ENCODE assay signal across 23 cellular contexts in the genomic region with DNA sequence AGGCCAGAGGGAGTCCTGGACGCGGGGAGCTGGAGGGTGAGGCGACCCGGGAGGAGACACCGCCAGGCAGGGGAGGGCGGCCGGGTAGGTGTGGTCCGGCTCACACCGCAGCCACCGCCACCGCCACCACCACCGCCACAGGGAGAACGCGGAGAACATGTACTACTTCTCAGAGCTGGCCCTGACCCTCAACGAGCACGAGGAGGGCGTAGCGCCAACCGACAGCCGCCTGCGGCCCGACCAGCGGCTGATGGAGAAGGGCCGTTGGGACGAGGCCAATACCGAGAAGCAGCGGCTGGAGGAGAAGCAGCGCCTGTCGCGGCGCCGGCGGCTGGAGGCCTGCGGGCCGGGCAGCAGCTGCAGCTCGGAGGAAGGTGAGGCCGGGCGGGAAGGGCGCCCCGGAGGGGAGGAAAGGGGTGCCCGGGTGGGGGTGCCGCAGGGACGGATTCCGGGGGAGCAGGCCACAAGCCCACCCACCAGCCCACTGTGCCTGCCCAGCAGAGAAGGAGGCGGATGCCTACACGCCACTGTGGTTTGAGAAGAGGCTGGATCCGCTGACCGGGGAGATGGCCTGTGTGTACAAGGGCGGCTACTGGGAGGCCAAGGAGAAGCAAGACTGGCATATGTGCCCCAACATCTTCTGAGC.
DNase-seq lines count a peak whose midpoint lies in the region; ATAC-seq and TF ChIP-seq lines count a peak whose summit lies in the region.
"Had no signal": no experiment of that assay in that cellular context is flagged by ENCODE, and none has a peak within 500 bp of the region (broad histone marks: within the 10 kb centered on the region; RNA-seq: fewer than 3 reads in every experiment).

No MANE protein-coding gene starts in this region.

- H2BK120ac ChIP-seq in neuronal stem cell (ENCODE audit: low read depth, low read length) = no peak overlapping the region

- POLR2A ChIA-PET in activated CD4-positive, alpha-beta memory T cell treated with anti-CD3 and anti-CD28 coated beads for 36 hours (lab: Charles Lee) = no interaction called here

- H3K27ac Mint-ChIP-seq in activated CD8-positive, alpha-beta memory T cell treated with anti-CD3 and anti-CD28 coated beads, Interleukin-2, amount 10 ng/mL, durations not matched to agents 7 days and 5 days = no peak overlapping the region
- no peak overlapping the region for H3K27ac Mint-ChIP-seq in endodermal cell
- H3K27ac Mint-ChIP-seq in activated CD4-positive, alpha-beta memory T cell treated with anti-CD3 and anti-CD28 coated beads for 36 hours = no peak overlapping the region
- H3K27ac Mint-ChIP-seq: CD14-positive monocyte; CD8-positive, alpha-beta memory T cell; H9 had no signal

- H3K4me1 Mint-ChIP-seq in activated CD8-positive, alpha-beta memory T cell treated with anti-CD3 and anti-CD28 coated beads, Interleukin-2, amount 10 ng/mL, durations not matched to agents 7 days and 5 days = peaks cover 3% of the 10 kb centered on the region
- no peaks in the 10 kb centered on the region for H3K4me1 Mint-ChIP-seq in endodermal cell
- H3K4me1 Mint-ChIP-seq in activated CD4-positive, alpha-beta memory T cell treated with anti-CD3 and anti-CD28 coated beads for 36 hours (ENCODE audit: low read depth) = no peaks in the 10 kb centered on the region
- H3K4me1 Mint-ChIP-seq: H9 had no signal

- H3K4me3 ChIP-seq in endodermal cell (ENCODE audit: low read length) (no peak overlapping the region), neuronal stem cell (ENCODE audit: low read length in 2 of 2) (no peak overlapping the region), upper lobe of right lung (no peak overlapping the region)
- H3K4me3 ChIP-seq: MG63 had no signal

- H3K9me3 Mint-ChIP-seq in activated CD8-positive, alpha-beta memory T cell treated with anti-CD3 and anti-CD28 coated beads, Interleukin-2, amount 10 ng/mL, durations not matched to agents 7 days and 5 days (ENCODE audit: low read depth) = no peaks in the 10 kb centered on the region
- peaks cover 2% of the 10 kb centered on the region for H3K9me3 Mint-ChIP-seq in endodermal cell
- H3K9me3 Mint-ChIP-seq in activated CD4-positive, alpha-beta memory T cell treated with anti-CD3 and anti-CD28 coated beads for 36 hours = no peaks in the 10 kb centered on the region
- H3K9me3 Mint-ChIP-seq: H9 had no signal

- no peak for ATAC-seq in activated CD8-positive, alpha-beta memory T cell treated with anti-CD3 and anti-CD28 coated beads, Interleukin-2, amount 10 ng/mL, durations not matched to agents 7 days and 5 days
- no peak for ATAC-seq in upper lobe of right lung
- no peak for ATAC-seq in HG03097 (IDR thresholded peaks at IDR 0.05; ENCODE audit: low FRiP score, unreplicated experiment)

- peak overlapping the region; percentile 75 for H2BK5ac ChIP-seq in neuronal stem cell (ENCODE audit: low read length)

- H3K4me1 ChIP-seq in endodermal cell (ENCODE audit: control insufficient read depth, insufficient read depth, low read length) (no peaks in the 10 kb centered on the region), neuronal stem cell (ENCODE audit: control insufficient read depth in 2 of 2, insufficient read depth in 1 of 2, low read depth in 1 of 2, low read length in 2 of 2) (no peaks in the 10 kb centered on the region), upper lobe of right lung (no peaks in the 10 kb centered on the region)
- H3K4me1 ChIP-seq: BE2C had no signal

- H3K36me3 ChIP-seq in endodermal cell (ENCODE audit: control insufficient read depth, insufficient read depth, low read length) (peaks cover 16% of the 10 kb centered on the region), neuronal stem cell (replicated peaks in 1 of 2; ENCODE audit: control insufficient read depth in 2 of 2, insufficient read depth in 2 of 2, low read length in 2 of 2) (peaks cover 9 to 10% of the 10 kb centered on the region in 2 donors), upper lobe of right lung (no peaks in the 10 kb centered on the region)
- H3K36me3 ChIP-seq: BE2C had no signal

- H3K23ac ChIP-seq in neuronal stem cell (ENCODE audit: low read depth, low read length, poor library complexity) = no peak overlapping the region

- no peak overlapping the region for H4K91ac ChIP-seq in neuronal stem cell (ENCODE audit: low read depth, low read length, poor library complexity)

- H3K14ac ChIP-seq in neuronal stem cell (ENCODE audit: low read length) = peak overlapping the region; percentile 38

- H3K4ac ChIP-seq in neuronal stem cell (ENCODE audit: low read length) = no peak overlapping the region

- H2BK12ac ChIP-seq in neuronal stem cell (ENCODE audit: low read length) = no peak overlapping the region

- H2AFZ ChIP-seq in neuronal stem cell (ENCODE audit: low read length) = no peak overlapping the region

- DNase-seq in activated CD8-positive, alpha-beta memory T cell treated with anti-CD3 and anti-CD28 coated beads for 24 hours = peak; percentile 38
- DNase-seq in activated CD8-positive, alpha-beta memory T cell treated with anti-CD3 and anti-CD28 coated beads, Interleukin-2, amount 10 ng/mL, durations not matched to agents 7 days and 5 days = no peak
- DNase-seq in endodermal cell (peak; percentile 36), neuronal stem cell (ENCODE audit: low spot score) (no peak), upper lobe of right lung (peak; percentile 50)
- no peak for DNase-seq in activated CD4-positive, alpha-beta T cell treated with anti-CD3 and anti-CD28 coated beads, Interleukin-2, amount 50 U/mL, for 1 hour
- no peak for DNase-seq in activated CD4-positive, alpha-beta memory T cell treated with anti-CD3 and anti-CD28 coated beads for 36 hours
- DNase-seq: BE2C; Calu3; CD8-positive, alpha-beta memory T cell; H9; KG1; MG63; NCI-H1105 treated with DMSO at 0.1 percent for 48 hours; NCI-H1694; NCI-H2029 treated with DMSO at 0.1 percent for 48 hours; NCI-H2227 treated with DMSO at 0.1 percent for 48 hours; NCI-H526 treated with DMSO at 0.1 percent for 48 hours; RPMI8226; SHP77 had no signal

- H3K9me3 ChIP-seq in endodermal cell (ENCODE audit: control insufficient read depth, low read length) = no peaks in the 10 kb centered on the region
- H3K9me3 ChIP-seq in neuronal stem cell (replicated peaks in 1 of 2; ENCODE audit: control insufficient read depth in 2 of 2, insufficient read depth in 1 of 2, low read depth in 1 of 2, low read length in 2 of 2) = peaks cover 0 to 1% of the 10 kb centered on the region in 2 donors
- H3K9me3 ChIP-seq in upper lobe of right lung = no peaks in the 10 kb centered on the region
- H3K9me3 ChIP-seq: BE2C, MG63 had no signal

- TF ChIP-seq CTCF in endodermal cell (conservative IDR thresholded peaks at IDR 0.05) (no peak), upper lobe of right lung (IDR thresholded peaks at IDR 0.05) (no peak)

- intact Hi-C loops in upper lobe of right lung (cut with DNase I) = no loop called here
- intact Hi-C loops in activated CD4-positive, alpha-beta memory T cell treated with anti-CD3 and anti-CD28 coated beads for 36 hours (cut with micrococcal nuclease) = no loop called here

- no peak overlapping the region for H3K18ac ChIP-seq in neuronal stem cell (ENCODE audit: low read length)

- peaks cover under 1% of the 10 kb centered on the region for H3K36me3 Mint-ChIP-seq in activated CD8-positive, alpha-beta memory T cell treated with anti-CD3 and anti-CD28 coated beads, Interleukin-2, amount 10 ng/mL, durations not matched to agents 7 days and 5 days
- peaks cover 51% of the 10 kb centered on the region for H3K36me3 Mint-ChIP-seq in endodermal cell (ENCODE audit: low read depth)
- peaks cover 19% of the 10 kb centered on the region for H3K36me3 Mint-ChIP-seq in activated CD4-positive, alpha-beta memory T cell treated with anti-CD3 and anti-CD28 coated beads for 36 hours

- H3K27me3 ChIP-seq in endodermal cell (ENCODE audit: control insufficient read depth, insufficient read depth, low read length, poor library complexity, severe bottlenecking) (no peaks in the 10 kb centered on the region), neuronal stem cell (ENCODE audit: control insufficient read depth in 3 of 3, insufficient read depth in 3 of 3, low read depth in 1 of 3, low read length in 3 of 3) (no peaks in the 10 kb centered on the region), upper lobe of right lung (no peaks in the 10 kb centered on the region)
- H3K27me3 ChIP-seq: BE2C, MG63 had no signal

- peak overlapping the region; percentile 56 for H2AK5ac ChIP-seq in neuronal stem cell (ENCODE audit: low read depth, low read length)

- no peak overlapping the region for H2BK15ac ChIP-seq in neuronal stem cell (ENCODE audit: low read length)

- no peak overlapping the region for H3K4me3 Mint-ChIP-seq in activated CD8-positive, alpha-beta memory T cell treated with anti-CD3 and anti-CD28 coated beads, Interleukin-2, amount 10 ng/mL, durations not matched to agents 7 days and 5 days
- no peak overlapping the region for H3K4me3 Mint-ChIP-seq in endodermal cell
- no peak overlapping the region for H3K4me3 Mint-ChIP-seq in activated CD4-positive, alpha-beta memory T cell treated with anti-CD3 and anti-CD28 coated beads for 36 hours
- H3K4me3 Mint-ChIP-seq: CD14-positive monocyte; CD8-positive, alpha-beta memory T cell; H9 had no signal

- H3K9ac ChIP-seq in endodermal cell (ENCODE audit: extremely low read depth, low read length, poor library complexity, severe bottlenecking) (no peak overlapping the region), neuronal stem cell (ENCODE audit: low read depth, low read length, poor library complexity) (peak overlapping the region; percentile 21)

- H4K8ac ChIP-seq in neuronal stem cell (ENCODE audit: low read depth, low read length) = no peak overlapping the region

- 95 to 98% methylated on average over 18 to 49 of the region's 49 CpGs for WGBS in endodermal cell (ENCODE audit: insufficient coverage in 1 of 2, insufficient read length in 1 of 2), 2 experiments
- WGBS in neuronal stem cell (ENCODE audit: extremely low coverage in 2 of 2, insufficient read length in 2 of 2, insufficient replicate concordance in 1 of 2), 2 donors = no CpG with 5 or more reads among the region's 49 CpGs

- CTCF ChIA-PET in activated CD8-positive, alpha-beta memory T cell treated with anti-CD3 and anti-CD28 coated beads, Interleukin-2, amount 10 ng/mL, durations not matched to agents 7 days and 5 days (lab: Charles Lee) = no interaction called here
- CTCF ChIA-PET in activated CD4-positive, alpha-beta memory T cell treated with anti-CD3 and anti-CD28 coated beads for 36 hours (lab: Charles Lee) = interaction anchor here (1.1 to 6.9 kb wide), 2 partner anchors 14 to 63 kb away, joined by 3 to 22 read pairs; a partner anchor contains a TSS

- H3K27ac ChIP-seq in endodermal cell (ENCODE audit: low read depth, low read length) = no peak overlapping the region
- no peak overlapping the region for H3K27ac ChIP-seq in neuronal stem cell (replicated peaks; ENCODE audit: low read length)
- no peak overlapping the region for H3K27ac ChIP-seq in upper lobe of right lung
- H3K27ac ChIP-seq: 22Rv1 had no signal

- no peaks in the 10 kb centered on the region for H3K27me3 Mint-ChIP-seq in activated CD8-positive, alpha-beta memory T cell treated with anti-CD3 and anti-CD28 coated beads, Interleukin-2, amount 10 ng/mL, durations not matched to agents 7 days and 5 days
- no peaks in the 10 kb centered on the region for H3K27me3 Mint-ChIP-seq in endodermal cell (ENCODE audit: insufficient read depth)
- H3K27me3 Mint-ChIP-seq in activated CD4-positive, alpha-beta memory T cell treated with anti-CD3 and anti-CD28 coated beads for 36 hours = no peaks in the 10 kb centered on the region

- H3K79me1 ChIP-seq in neuronal stem cell (ENCODE audit: low read depth, low read length) = no peaks in the 10 kb centered on the region

- H3K4me2 ChIP-seq in neuronal stem cell (ENCODE audit: insufficient read depth, low read length, poor library complexity, severe bottlenecking) = no peak overlapping the region

Comparison
In these comparisons a context has a peak if more than half of its experiments do, and no peak if none do; other contexts are left out.
1. DNase-seq: peak in activated CD8-positive, alpha-beta memory T cell treated with anti-CD3 and anti-CD28 coated beads for 24 hours (single experiment), endodermal cell (single experiment) and upper lobe of right lung (single experiment); none in activated CD8-positive, alpha-beta memory T cell treated with anti-CD3 and anti-CD28 coated beads, Interleukin-2, amount 10 ng/mL, durations not matched to agents 7 days and 5 days (single experiment), neuronal stem cell (single experiment), activated CD4-positive, alpha-beta T cell treated with anti-CD3 and anti-CD28 coated beads, Interleukin-2, amount 50 U/mL, for 1 hour (single experiment) and activated CD4-positive, alpha-beta memory T cell treated with anti-CD3 and anti-CD28 coated beads for 36 hours (single experiment).